In genomic region chr1:45345014-45345413, GRCh38 we compare ENCODE assay signal across 27 cellular contexts. TPM values are rescaled to one million over a fixed set of nuclear protein-coding genes. Genes with fewer than 3 reads are reported as not detected.
"Had no signal": no experiment of that assay in that cellular context is flagged by ENCODE, and none has a peak within 500 bp of the region (broad histone marks: within the 10 kb centered on the region; RNA-seq: fewer than 3 reads in every experiment).

No MANE protein-coding gene starts in this region.

- H3K27ac ChIP-seq: adrenal gland, body of pancreas, epithelial cell of prostate, esophagus squamous epithelium, left lung, lower lobe of right lung, uterus, WERI-Rb-1 had no signal

- H3K27me3 ChIP-seq: adrenal gland, body of pancreas, esophagus squamous epithelium, left lung, uterus had no signal

- H3K9me3 ChIP-seq: adrenal gland, body of pancreas, esophagus squamous epithelium, left lung, lower lobe of right lung, uterus had no signal

- DNase-seq: activated CD4-positive, alpha-beta T cell treated with anti-CD3 and anti-CD28 coated beads, Interleukin-2, amount 10 ng/mL, durations not matched to agents 7 days and 5 days; activated gamma-delta T cell treated with Interleukin-2 at 50 U/mL for 16 hours; adrenal gland; aorta; body of pancreas; dermis blood vessel endothelial cell; effector CD4-positive, alpha-beta T cell; esophagus squamous epithelium; foreskin melanocyte; left lung; lower lobe of right lung; mesendoderm; natural killer cell; right cardiac atrium; stimulated activated CD4-positive, alpha-beta T cell treated with anti-CD3 and anti-CD28 coated beads, Interleukin-12 subunit alpha, Interleukin-12 subunit beta, amount 100 ng/mL, for 4 hours; stimulated activated CD4-positive, alpha-beta T cell treated with anti-CD3 and anti-CD28 coated beads, Interleukin-4, amount 100 ng/mL, for 1 hour; stimulated activated naive CD8-positive, alpha-beta T cell treated with anti-CD3 and anti-CD28 coated beads, Interleukin-15, amount 100 ng/mL, for 72 hours; substantia nigra; T-helper 9 cell; uterus; WERI-Rb-1 had no signal

- H3K36me3 Mint-ChIP-seq: natural killer cell had no signal

- H3K27me3 Mint-ChIP-seq: activated CD4-positive, alpha-beta T cell treated with anti-CD3 and anti-CD28 coated beads, Interleukin-2, amount 10 ng/mL, durations not matched to agents 7 days and 5 days; activated T-helper 17 cell treated with anti-CD3 and anti-CD28 coated beads, Interleukin-2, amount 50 U/mL, for 72 hours; stimulated activated naive CD8-positive, alpha-beta T cell treated with anti-CD3 and anti-CD28 coated beads, Interleukin-15, amount 100 ng/mL, for 72 hours; type B pancreatic cell had no signal

- H3K9me3 Mint-ChIP-seq: activated CD4-positive, alpha-beta T cell treated with anti-CD3 and anti-CD28 coated beads, Interleukin-2, amount 10 ng/mL, durations not matched to agents 7 days and 5 days; activated naive CD4-positive, alpha-beta T cell treated with anti-CD3 and anti-CD28 coated beads, Interleukin-2, amount 50 U/mL, for 72 hours; activated T-helper 17 cell treated with anti-CD3 and anti-CD28 coated beads, Interleukin-2, amount 50 U/mL, for 72 hours; natural killer cell; stimulated activated naive CD8-positive, alpha-beta T cell treated with anti-CD3 and anti-CD28 coated beads, Interleukin-15, amount 100 ng/mL, for 72 hours; type B pancreatic cell had no signal

- ATAC-seq: activated CD4-positive, CD25-positive, alpha-beta regulatory T cell treated with anti-CD3 and anti-CD28 coated beads, Interleukin-2, amount 50 U/mL, for 24 hours; activated T-helper 17 cell treated with anti-CD3 and anti-CD28 coated beads, Interleukin-2, amount 50 U/mL, for 72 hours; body of pancreas; left lung; lower lobe of right lung; natural killer cell; right cardiac atrium; stimulated activated naive CD8-positive, alpha-beta T cell treated with anti-CD3 and anti-CD28 coated beads, Interleukin-15, amount 100 ng/mL, for 72 hours had no signal

- H3K27ac Mint-ChIP-seq: natural killer cell, type B pancreatic cell had no signal

- H3K4me3 Mint-ChIP-seq: activated CD4-positive, alpha-beta T cell treated with anti-CD3 and anti-CD28 coated beads, Interleukin-2, amount 10 ng/mL, durations not matched to agents 7 days and 5 days; activated T-helper 17 cell treated with anti-CD3 and anti-CD28 coated beads, Interleukin-2, amount 50 U/mL, for 72 hours; natural killer cell; stimulated activated naive CD8-positive, alpha-beta T cell treated with anti-CD3 and anti-CD28 coated beads, Interleukin-15, amount 100 ng/mL, for 72 hours; type B pancreatic cell had no signal

RNA-seq across cellular contexts. Expression of gene HPDL, which starts 18.3 kb away (rescaled TPM):
- total RNA-seq: lower lobe of right lung, mononuclear cell had no signal
